Comparison of ENCODE assay signal across 1 cellular context in the genomic region with DNA sequence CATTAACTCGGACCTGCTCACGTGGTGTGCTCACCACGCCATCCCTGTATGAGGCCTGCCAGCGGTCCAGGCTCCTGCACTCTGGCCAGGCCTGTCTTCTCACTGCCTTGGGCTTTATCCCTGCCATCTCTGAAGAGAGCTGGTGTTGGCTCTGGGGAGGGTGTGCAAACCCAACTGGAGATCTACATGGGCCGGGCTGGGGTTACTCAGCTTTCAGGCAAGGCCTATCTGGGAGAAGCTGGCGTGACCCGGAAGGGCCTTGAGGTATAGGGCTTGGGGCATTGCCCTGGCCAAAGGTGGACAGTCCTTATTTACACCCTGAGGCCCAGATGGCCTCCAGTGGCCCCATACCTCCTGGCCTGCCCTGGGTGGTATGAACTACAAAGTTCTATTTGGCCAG.
TF ChIP-seq lines count a peak whose summit lies in the region.

No MANE protein-coding gene starts in this region.

TF ChIP-seq in HCT116, 20 proteins besides CTCF, POLR2A, EP300 and RAD21:
- 0 out of 2 replicates have a peak, but pooled peaks have one; percentile 7 for TF ChIP-seq ZFX (IDR thresholded peaks at IDR 0.05)
- no peak for TF ChIP-seq CBX3 (IDR thresholded peaks at IDR 0.05; ENCODE audit: low read depth)
